ENCODE assay signal across 10 cellular contexts in the genomic region with DNA sequence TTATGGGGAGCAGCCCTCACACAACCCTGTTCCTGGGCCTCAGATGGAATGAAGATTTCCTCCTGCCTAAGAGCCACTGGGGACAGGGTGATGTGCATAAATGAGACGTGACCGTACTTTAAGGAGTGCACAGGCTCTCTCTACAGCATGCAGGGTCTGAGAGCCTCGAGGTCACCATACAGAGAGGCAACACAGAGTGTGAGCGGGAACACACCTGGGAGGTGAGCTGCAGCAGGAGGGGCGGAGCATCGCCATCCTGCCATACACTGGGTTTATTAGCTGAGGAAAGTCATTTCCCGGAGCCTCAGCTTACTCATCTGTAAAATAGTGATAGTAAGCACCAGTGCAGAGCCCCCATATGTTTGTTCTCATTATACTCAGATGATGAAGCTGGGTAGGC.
"Had no signal": no experiment of that assay in that cellular context is flagged by ENCODE, and none has a peak within 500 bp of the region (broad histone marks: within the 10 kb centered on the region; RNA-seq: fewer than 3 reads in every experiment).

No MANE protein-coding gene starts in this region.

- H3K4me1 Mint-ChIP-seq: GM23338, H9 had no signal

- H3K4me3 ChIP-seq: GM23248, GM23338, HAP-1 had no signal

- H3K9me3 Mint-ChIP-seq: GM23338, H9, HFFc6 had no signal

- ATAC-seq: GM23338, HCT116 had no signal

- H2AFZ ChIP-seq: GM23248, GM23338 had no signal

- H3K4me1 ChIP-seq: HAP-1 had no signal

- H3K36me3 ChIP-seq: HAP-1 had no signal

- H3K4me2 ChIP-seq: GM23338 had no signal

- H3K9me3 ChIP-seq: HAP-1 had no signal

- FAIRE-seq: H54 had no signal

- H3K4me3 Mint-ChIP-seq: GM23338, H9, HFFc6 had no signal

- H3K27ac ChIP-seq: GM23248 had no signal

- DNase-seq: GM23248, GOT3, H7, H9, HCEC 1CT, HFFc6 had no signal

- H3K9ac ChIP-seq: GM23248 had no signal

- H3K27ac Mint-ChIP-seq: GM23338, HFFc6 had no signal
